In the genomic region with DNA sequence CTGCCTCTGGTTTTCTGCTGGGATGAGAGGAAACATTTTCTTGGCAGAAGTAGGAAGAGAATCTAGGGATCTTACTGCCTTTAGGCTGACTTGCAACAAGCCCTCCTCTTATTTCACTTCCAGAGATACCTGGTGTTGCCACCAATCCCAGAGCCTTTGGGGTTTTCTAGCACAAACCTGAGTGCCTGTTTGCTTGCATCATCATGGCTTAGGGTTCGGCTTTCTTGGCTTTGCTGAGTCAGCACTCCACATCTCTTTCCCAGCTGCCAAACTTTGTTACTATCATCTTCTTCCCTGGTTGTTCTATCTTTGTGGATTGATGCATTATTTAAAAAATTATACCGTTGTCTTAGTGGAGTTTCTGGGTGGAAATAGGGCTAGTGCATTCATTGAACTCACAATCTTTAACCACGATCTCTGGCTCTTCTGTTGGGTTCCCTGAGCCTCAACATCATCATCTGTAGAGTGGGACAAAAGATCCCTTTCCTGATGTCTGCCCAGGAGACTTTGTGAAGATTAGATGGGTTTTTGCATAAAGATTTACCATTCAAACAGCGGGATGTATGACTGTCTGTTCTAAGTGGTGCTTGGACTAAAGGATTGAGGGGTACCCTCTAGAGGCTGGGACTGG, we compare ENCODE assay signal across 31 cellular contexts.
"Had no signal": no experiment of that assay in that cellular context is flagged by ENCODE, and none has a peak within 500 bp of the region (broad histone marks: within the 10 kb centered on the region; RNA-seq: fewer than 3 reads in every experiment).

No MANE protein-coding gene starts in this region.

- H2AFZ ChIP-seq: hepatocyte, neural progenitor cell had no signal

- H3K27me3 ChIP-seq: ascending aorta, cardiac muscle cell, dorsolateral prefrontal cortex, gastroesophageal sphincter, hepatocyte, neural progenitor cell, uterus had no signal

- H3K79me2 ChIP-seq: hepatocyte had no signal

- H3K4me1 Mint-ChIP-seq: activated CD8-positive, alpha-beta memory T cell treated with anti-CD3 and anti-CD28 coated beads, Interleukin-2, amount 10 ng/mL, durations not matched to agents 7 days and 5 days; stimulated activated memory B cell treated with anti-CD40 and anti-IgM and Interleukin-4, amounts not matched to agents 10 μg/mL and 1 μg/mL and 100 μg/mL, for 72 hours had no signal

- DNase-seq: activated CD4-positive, alpha-beta T cell treated with anti-CD3 and anti-CD28 coated beads for 36 hours; activated CD4-positive, CD25-positive, alpha-beta regulatory T cell; activated CD8-positive, alpha-beta memory T cell treated with anti-CD3 and anti-CD28 coated beads, Interleukin-2, amount 10 ng/mL, durations not matched to agents 7 days and 5 days; activated CD8-positive, alpha-beta T cell treated with anti-CD3 and anti-CD28 coated beads, Interleukin-2, amount 10 ng/mL, durations not matched to agents 7 days and 5 days; activated naive CD4-positive, alpha-beta T cell treated with anti-CD3 and anti-CD28 coated beads for 36 hours; activated naive CD8-positive, alpha-beta T cell treated with anti-CD3 and anti-CD28 coated beads, Interleukin-2, amount 10 ng/mL, durations not matched to agents 7 days and 5 days; activated T-cell treated with anti-CD3 and anti-CD28 coated beads, Interleukin-2, amount 50 U/mL, for 48 hours; effector memory CD4-positive, alpha-beta T cell; kidney; left colon; midbrain; stimulated activated CD4-positive, alpha-beta T cell treated with anti-CD3 and anti-CD28 coated beads, Interleukin-12 subunit alpha, Interleukin-12 subunit beta, amount 100 ng/mL, for 4 hours; stimulated activated CD4-positive, alpha-beta T cell treated with anti-CD3 and anti-CD28 coated beads, Interleukin-4, amount 100 ng/mL, for 4 hours; stimulated activated CD8-positive, alpha-beta memory T cell treated with anti-CD3 and anti-CD28 coated beads, Interleukin-4, amount 100 ng/mL, for 48 hours; stimulated activated naive CD8-positive, alpha-beta T cell treated with anti-CD3 and anti-CD28 coated beads, Interleukin-15, amount 100 ng/mL, for 72 hours; substantia nigra; uterus had no signal

- H3K9ac ChIP-seq: neural progenitor cell had no signal

- H3K4me3 ChIP-seq: ascending aorta, cardiac muscle cell, coronary artery, dorsolateral prefrontal cortex, gastroesophageal sphincter, hepatocyte, neural progenitor cell, uterus had no signal

- H3K9me3 ChIP-seq: ascending aorta, gastroesophageal sphincter, uterus had no signal

- H3K27ac Mint-ChIP-seq: activated CD8-positive, alpha-beta memory T cell treated with anti-CD3 and anti-CD28 coated beads, Interleukin-2, amount 10 ng/mL, durations not matched to agents 7 days and 5 days; activated CD8-positive, alpha-beta T cell treated with anti-CD3 and anti-CD28 coated beads, Interleukin-2, amount 10 ng/mL, durations not matched to agents 7 days and 5 days; activated naive CD4-positive, alpha-beta T cell treated with anti-CD3 and anti-CD28 coated beads for 36 hours; activated naive CD8-positive, alpha-beta T cell treated with anti-CD3 and anti-CD28 coated beads, Interleukin-2, amount 10 ng/mL, durations not matched to agents 7 days and 5 days; activated T-helper 2 cell treated with anti-CD3 and anti-CD28 coated beads, Interferon-gamma antibody, Interleukin-2, Interleukin-4, amounts not matched to agents 10 μg/mL and 5 μg/mL and 100 μg/mL, durations not matched to agents 14 hours and 24 hours and 36 hours; neural progenitor cell; stimulated activated memory B cell treated with anti-CD40 and anti-IgM and Interleukin-4, amounts not matched to agents 10 μg/mL and 1 μg/mL and 100 μg/mL, for 72 hours; stimulated activated naive CD8-positive, alpha-beta T cell treated with anti-CD3 and anti-CD28 coated beads, Interleukin-15, amount 100 ng/mL, for 72 hours; T-helper 2 cell treated with Interferon-gamma antibody and Interleukin-4, amounts not matched to agents 5 μg/mL and 100 μg/mL, for 36 hours; type B pancreatic cell had no signal

- H3K9me3 Mint-ChIP-seq: activated naive CD4-positive, alpha-beta T cell treated with anti-CD3 and anti-CD28 coated beads for 36 hours; activated naive CD8-positive, alpha-beta T cell treated with anti-CD3 and anti-CD28 coated beads, Interleukin-2, amount 10 ng/mL, durations not matched to agents 7 days and 5 days; naive thymus-derived CD8-positive, alpha-beta T cell; neural progenitor cell; stimulated activated memory B cell treated with anti-CD40 and anti-IgM and Interleukin-4, amounts not matched to agents 10 μg/mL and 1 μg/mL and 100 μg/mL, for 72 hours; stimulated activated naive CD8-positive, alpha-beta T cell treated with anti-CD3 and anti-CD28 coated beads, Interleukin-15, amount 100 ng/mL, for 72 hours had no signal

- H3K27me3 Mint-ChIP-seq: activated CD4-positive, alpha-beta T cell treated with anti-CD3 and anti-CD28 coated beads for 36 hours; stimulated activated naive CD8-positive, alpha-beta T cell treated with anti-CD3 and anti-CD28 coated beads, Interleukin-15, amount 100 ng/mL, for 72 hours; type B pancreatic cell had no signal

- FAIRE-seq: kidney had no signal

- H3K36me3 Mint-ChIP-seq: activated CD8-positive, alpha-beta memory T cell treated with anti-CD3 and anti-CD28 coated beads, Interleukin-2, amount 10 ng/mL, durations not matched to agents 7 days and 5 days; neural progenitor cell; stimulated activated memory B cell treated with anti-CD40 and anti-IgM and Interleukin-4, amounts not matched to agents 10 μg/mL and 1 μg/mL and 100 μg/mL, for 72 hours; type B pancreatic cell had no signal

- H3K4me2 ChIP-seq: hepatocyte had no signal

- H3K4me3 Mint-ChIP-seq: activated CD4-positive, alpha-beta T cell treated with anti-CD3 and anti-CD28 coated beads for 36 hours; activated CD8-positive, alpha-beta memory T cell treated with anti-CD3 and anti-CD28 coated beads, Interleukin-2, amount 10 ng/mL, durations not matched to agents 7 days and 5 days; activated CD8-positive, alpha-beta T cell treated with anti-CD3 and anti-CD28 coated beads, Interleukin-2, amount 10 ng/mL, durations not matched to agents 7 days and 5 days; activated naive CD8-positive, alpha-beta T cell treated with anti-CD3 and anti-CD28 coated beads, Interleukin-2, amount 10 ng/mL, durations not matched to agents 7 days and 5 days; brain; neural progenitor cell; stimulated activated memory B cell treated with anti-CD40 and anti-IgM and Interleukin-4, amounts not matched to agents 10 μg/mL and 1 μg/mL and 100 μg/mL, for 72 hours; stimulated activated naive CD8-positive, alpha-beta T cell treated with anti-CD3 and anti-CD28 coated beads, Interleukin-15, amount 100 ng/mL, for 72 hours; T-helper 2 cell treated with Interferon-gamma antibody and Interleukin-4, amounts not matched to agents 5 μg/mL and 100 μg/mL, for 36 hours; type B pancreatic cell had no signal

- ATAC-seq: activated CD4-positive, alpha-beta T cell treated with anti-CD3 and anti-CD28 coated beads for 36 hours; activated CD8-positive, alpha-beta memory T cell treated with anti-CD3 and anti-CD28 coated beads, Interleukin-2, amount 10 ng/mL, durations not matched to agents 7 days and 5 days; activated CD8-positive, alpha-beta T cell treated with anti-CD3 and anti-CD28 coated beads, Interleukin-2, amount 10 ng/mL, durations not matched to agents 7 days and 5 days; gastroesophageal sphincter; left colon; naive thymus-derived CD8-positive, alpha-beta T cell; right cardiac atrium; stimulated activated memory B cell treated with anti-CD40 and anti-IgM and Interleukin-4, amounts not matched to agents 10 μg/mL and 1 μg/mL and 100 μg/mL, for 72 hours; stimulated activated naive CD8-positive, alpha-beta T cell treated with anti-CD3 and anti-CD28 coated beads, Interleukin-15, amount 100 ng/mL, for 72 hours had no signal

- H3K27ac ChIP-seq: ascending aorta, cardiac muscle cell, coronary artery, dorsolateral prefrontal cortex, gastroesophageal sphincter, hepatocyte, neural progenitor cell, uterus had no signal

- H3K36me3 ChIP-seq: ascending aorta, cardiac muscle cell, gastroesophageal sphincter, neural progenitor cell, uterus had no signal
